ENCODE assay signal across 9 cellular contexts in the genomic region with DNA sequence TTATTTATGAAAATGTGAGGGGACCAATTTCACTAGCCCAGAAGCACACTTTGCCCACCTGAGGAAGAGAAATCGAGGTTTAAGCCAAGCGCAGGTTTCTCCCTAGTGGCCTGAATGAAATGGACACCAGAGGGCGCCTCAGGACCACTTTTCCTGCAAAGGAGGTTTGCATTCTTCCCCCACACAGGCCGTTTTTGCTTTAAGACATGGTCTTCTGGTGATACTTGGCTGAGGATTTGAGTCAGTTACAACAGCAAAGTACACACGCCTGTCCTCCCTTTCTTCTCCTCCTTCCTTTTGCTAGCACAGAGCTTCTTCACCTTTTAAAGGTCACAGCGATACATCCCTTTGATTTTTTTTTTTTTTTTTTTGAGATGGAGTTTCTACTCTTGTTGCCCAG. TPM values are rescaled to one million over a fixed set of nuclear protein-coding genes. Genes with fewer than 3 reads are reported as not detected.
DNase-seq lines count a peak whose midpoint lies in the region; ATAC-seq, FAIRE-seq and TF ChIP-seq lines count a peak whose summit lies in the region.
"Had no signal": no experiment of that assay in that cellular context is flagged by ENCODE, and none has a peak within 500 bp of the region (broad histone marks: within the 10 kb centered on the region; RNA-seq: fewer than 3 reads in every experiment).

No MANE protein-coding gene starts in this region.

- BruUV-seq in K562 (replicated peaks; lab: Mats Ljungman, UMichigan), result no TSS peak

- no peak overlapping the region for H3K9ac ChIP-seq in K562 (ENCODE audit: insufficient read depth in 1 of 2, low read depth in 2 of 2, low read length in 2 of 2)
- H3K9ac ChIP-seq: BLaER1 had no signal

- no peak for TF ChIP-seq EP300 in K562 (IDR thresholded peaks at IDR 0.05; ENCODE audit: low read length)

- no peaks in the 10 kb centered on the region for H4K20me1 ChIP-seq in K562 (replicated peaks; ENCODE audit: control insufficient read depth, insufficient read depth, low read length)

- 18% methylated on average over 6 of the region's 6 CpGs for WGBS in K562 (ENCODE audit: insufficient coverage, low coverage, missing lambda C conversion rate)
- no CpG with 5 or more reads among the region's 6 CpGs for WGBS in iPS DF 6.9 (ENCODE audit: insufficient coverage, insufficient read length)
- 16 to 20% (median 17%) methylated on average over 6 of the region's 6 CpGs for WGBS in spleen, 5 donors

- H3K4me2 ChIP-seq in K562 (ENCODE audit: insufficient read depth, low read length), result no peak overlapping the region
- H3K4me2 ChIP-seq: BLaER1 had no signal

- intact Hi-C loops in K562 (cut with micrococcal nuclease), result loop anchor here (1.0 to 5.0 kb wide), 3 partner anchors 234 to 574 kb away; no protein-coding TSS in a partner anchor
- intact Hi-C loops in spleen (cut with DNase I; ENCODE audit: low total_unique reads), result loop anchor here (2.0 to 10.0 kb wide), 2 partner anchors 277 to 577 kb away; no protein-coding TSS in a partner anchor

- POLR2A ChIA-PET in K562 (lab: Yijun Ruan, JAX), result no interaction called here

- H3K79me2 ChIP-seq in K562 (ENCODE audit: control insufficient read depth, insufficient read depth, low read length), result no peaks in the 10 kb centered on the region

- no peak overlapping the region for H2AFZ ChIP-seq in K562 (ENCODE audit: low read depth, low read length)

- peak; percentile 76 for FAIRE-seq in TTC549 (lab: Jason Lieb, UNC)
- FAIRE-seq in K562 (lab: Jason Lieb, UNC), result peak; percentile 94

- peaks cover 0 to 6% of the 10 kb centered on the region in 2 experiments; a peak in 2 of 5 replicates for H3K4me1 ChIP-seq in K562 (replicated peaks in 1 of 2; ENCODE audit: control insufficient read depth in 2 of 2, insufficient read depth in 2 of 2, low read length in 2 of 2)
- H3K4me1 ChIP-seq in iPS DF 6.9 (ENCODE audit: control insufficient read depth, insufficient read depth, low read length), result 0 out of 2 replicates have a peak, but pooled peaks cover under 1% of the 10 kb centered on the region
- peaks cover 0 to 20% (median 4%) of the 10 kb centered on the region in 6 donors for H3K4me1 ChIP-seq in spleen
- H3K4me1 ChIP-seq: BLaER1 had no signal

- in situ Hi-C loops in K562 (cut with MboI), result loop anchor here (25.0 kb wide), 1 partner anchor 1294 kb away; no protein-coding TSS in a partner anchor

- H3K27me3 ChIP-seq in K562 (ENCODE audit: control insufficient read depth in 2 of 2, insufficient read depth in 2 of 2, low read length in 2 of 2), result peaks cover 9 to 32% of the 10 kb centered on the region in 2 experiments; a peak in 4 of 5 replicates
- H3K27me3 ChIP-seq in iPS DF 6.9 (ENCODE audit: control insufficient read depth, insufficient read depth, low read length), result no peaks in the 10 kb centered on the region
- peaks cover 0 to 2% (median 0%) of the 10 kb centered on the region in 7 donors for H3K27me3 ChIP-seq in spleen (replicated peaks in 1 of 7)
- H3K27me3 ChIP-seq: BLaER1 had no signal

- peak; percentile 7 to 76 for DNase-seq in NCI-H524 (lab: John Stamatoyannopoulos, UW)
- no peak for DNase-seq in NCI-H524 treated with DMSO at 0.1 percent for 48 hours (lab: John Stamatoyannopoulos, UW)
- peak; percentile 33 to 66 for DNase-seq in NCI-H1930 (lab: John Stamatoyannopoulos, UW)
- DNase-seq in K562 (ENCODE audit: extremely low read depth in 1 of 4, low spot score in 3 of 4), result peak; percentile 85 to 90 (median 86)
- peak; percentile 50 for DNase-seq in iPS DF 6.9 (ENCODE audit: low read depth, low spot score)
- DNase-seq in spleen, result peak; percentile 89

- ATAC-seq in K562 (peak; percentile 89), GM18868 (IDR thresholded peaks at IDR 0.05; ENCODE audit: unreplicated experiment) (no peak)

- H3K9me1 ChIP-seq in K562 (ENCODE audit: control insufficient read depth, insufficient read depth, low read length), result no peaks in the 10 kb centered on the region

- H3K9me3 ChIP-seq in K562 (replicated peaks; ENCODE audit: control insufficient read depth, insufficient read depth, low read depth, low read length) (no peaks in the 10 kb centered on the region), iPS DF 6.9 (ENCODE audit: control insufficient read depth, insufficient read depth, low read length) (no peaks in the 10 kb centered on the region), spleen (no peaks in the 10 kb centered on the region)
- H3K9me3 ChIP-seq: BLaER1 had no signal

- CTCF ChIA-PET in K562 (lab: Yijun Ruan, JAX; ENCODE audit: low intra/inter-chr PET ratio), result interaction anchor here (0.7 to 2.2 kb wide), 7 partner anchors 180 to 1617 kb away, joined by 3 to 24 read pairs (median 4); no protein-coding TSS in a partner anchor

- H3K27ac ChIP-seq in K562 (ENCODE audit: extremely low read depth, low read depth, low read length), result no peak overlapping the region
- no peak overlapping the region for H3K27ac ChIP-seq in iPS DF 6.9 (ENCODE audit: low read length)
- no peak overlapping the region for H3K27ac ChIP-seq in spleen
- H3K27ac ChIP-seq: BLaER1 had no signal

- peaks cover 15% of the 10 kb centered on the region; the same call in 1 of the 3 replicates for H3K36me3 ChIP-seq in K562 (ENCODE audit: control insufficient read depth, insufficient read depth, low read length)
- peaks cover 2% of the 10 kb centered on the region; the same call in 1 of the 2 replicates for H3K36me3 ChIP-seq in iPS DF 6.9 (ENCODE audit: control insufficient read depth, insufficient read depth, low read length)
- peaks cover 0 to 25% (median 11%) of the 10 kb centered on the region in 6 donors for H3K36me3 ChIP-seq in spleen

- TF ChIP-seq CTCF in K562 (IDR thresholded peaks at IDR 0.05 in 2 of 3, conservative IDR thresholded peaks at IDR 0.05 in 1 of 3; ENCODE audit: insufficient read depth in 2 of 3, low read depth in 1 of 3, low read length in 3 of 3), result peak; percentile 94 to 97 (median 95)
- peak; percentile 75 to 93 (median 90) for TF ChIP-seq CTCF in spleen (IDR thresholded peaks at IDR 0.05 in 8 of 11, conservative IDR thresholded peaks at IDR 0.05 in 3 of 11)

- TF ChIP-seq POLR2A in K562 (conservative IDR thresholded peaks at IDR 0.05) (no peak), spleen (IDR thresholded peaks at IDR 0.05) (no peak)

- H3K4me3 ChIP-seq in K562, result no peak overlapping the region
- H3K4me3 ChIP-seq in iPS DF 6.9 (ENCODE audit: low read length), result no peak overlapping the region
- H3K4me3 ChIP-seq in spleen, result no peak overlapping the region
- H3K4me3 ChIP-seq: BLaER1 had no signal

- peak; percentile 94 to 98 for TF ChIP-seq RAD21 in K562 (CRISPR knock-in tag; conservative IDR thresholded peaks at IDR 0.05 in 1 of 2, IDR thresholded peaks at IDR 0.05 in 1 of 2)

TF ChIP-seq in K562, 482 proteins besides CTCF, POLR2A, EP300 and RAD21 (continues in another document):
- TF ChIP-seq, protein P1, sequence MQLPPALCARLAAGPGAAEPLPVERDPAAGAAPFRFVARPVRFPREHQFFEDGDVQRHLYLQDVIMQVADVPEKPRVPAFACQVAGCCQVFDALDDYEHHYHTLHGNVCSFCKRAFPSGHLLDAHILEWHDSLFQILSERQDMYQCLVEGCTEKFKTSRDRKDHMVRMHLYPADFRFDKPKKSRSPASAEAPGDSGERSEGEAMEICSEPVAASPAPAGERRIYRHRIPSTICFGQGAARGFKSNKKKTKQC (CRISPR knock-in tag; IDR thresholded peaks at IDR 0.05), result no peak
- TF ChIP-seq JUND (IDR thresholded peaks at IDR 0.05; ENCODE audit: borderline replicate concordance, low read depth, low read length) (0 out of 2 replicates have a peak, but pooled peaks have one; percentile 9), JUND (tag; IDR thresholded peaks at IDR 0.05; ENCODE audit: borderline replicate concordance, low read depth, low read length) (no peak)

RNA-seq across cellular contexts. Expression of gene PLA2G2E, which starts 5.4 kb away (rescaled TPM):
- total RNA-seq in K562 (2011; cell fraction: chromatin; rRNA removed; ENCODE audit: low replicate concordance), result not detected in 2 replicates
- total RNA-seq in K562 (2011; cell fraction: nucleolus; rRNA removed), result not detected in 2 replicates
- not detected in 2 replicates for total RNA-seq in K562 (2011; cell fraction: nucleoplasm; rRNA removed)
- total RNA-seq in K562 (2014; rRNA removed) (not detected in 2 replicates), K562 (2014; rRNA removed; fragmentation: Illumina TruSeq; extraction: Trizol) (not detected in 2 replicates), K562 (2015; rRNA removed; fragmentation: Illumina TruSeq; extraction: Trizol) (not detected in 2 replicates), K562 (2021) (not detected in 2 replicates), spleen (not detected)
- polyA plus RNA-seq in K562 (2011; rRNA removed) (not detected in 2 replicates), K562 (2014; fragmentation: Illumina TruSeq; extraction: Trizol) (not detected in 2 replicates), K562 (2014; fragmentation: Nextera tagmentation; extraction: Ambion mirVana) (not detected), K562 (2014; rRNA removed) (not detected in 2 replicates), spleen (not detected)
- polyA plus RNA-seq in K562 (2011; cell fraction: cytosol; rRNA removed), result not detected in 2 replicates
- not detected in 2 replicates for polyA plus RNA-seq in K562 (2011; cell fraction: nucleus; rRNA removed)
- not detected in 2 replicates for polyA plus RNA-seq in K562 (2012)
- polyA minus RNA-seq in K562 (2011; rRNA and poly(A)+ RNA removed), result not detected in 2 replicates
- not detected in 2 replicates for polyA minus RNA-seq in K562 (2011; cell fraction: cytosol; rRNA and poly(A)+ RNA removed)
- polyA minus RNA-seq in K562 (2011; cell fraction: nucleus; rRNA and poly(A)+ RNA removed), result not detected in 2 replicates

RNA-seq across cellular contexts. Expression of gene OTUD3, which starts 35.9 kb away (rescaled TPM):
- 45.0 and 82.9 TPM in 2 replicates for total RNA-seq in K562 (2011; cell fraction: chromatin; rRNA removed; ENCODE audit: low replicate concordance)
- 21.7 and 25.0 TPM in 2 replicates for total RNA-seq in K562 (2011; cell fraction: nucleolus; rRNA removed)
- 43.3 and 74.3 TPM in 2 replicates for total RNA-seq in K562 (2011; cell fraction: nucleoplasm; rRNA removed)
- total RNA-seq in K562 (2014; rRNA removed), result 5.6 and 5.9 TPM in 2 replicates
- total RNA-seq in K562 (2014; rRNA removed; fragmentation: Illumina TruSeq; extraction: Trizol), result 13.6 and 16.0 TPM in 2 replicates
- 13.7 and 15.6 TPM in 2 replicates for total RNA-seq in K562 (2015; rRNA removed; fragmentation: Illumina TruSeq; extraction: Trizol)
- total RNA-seq in K562 (2021), result 10.9 and 13.3 TPM in 2 replicates
- polyA plus RNA-seq in K562 (2011; rRNA removed), result 16.6 and 18.8 TPM in 2 replicates
- polyA plus RNA-seq in K562 (2011; cell fraction: cytosol; rRNA removed), result 2.9 and 13.2 TPM in 2 replicates
- 22.7 and 36.7 TPM in 2 replicates for polyA plus RNA-seq in K562 (2011; cell fraction: nucleus; rRNA removed)
- polyA plus RNA-seq in K562 (2012), result 6.3 TPM in 2 replicates
- 8.3 and 8.6 TPM in 2 replicates for polyA plus RNA-seq in K562 (2014; fragmentation: Illumina TruSeq; extraction: Trizol)
- polyA plus RNA-seq in K562 (2014; fragmentation: Nextera tagmentation; extraction: Ambion mirVana), result 1 to 10 TPM; 2.0 to 2.8 TPM
- 11.0 and 11.7 TPM in 2 replicates for polyA plus RNA-seq in K562 (2014; rRNA removed)
- 23.5 and 27.6 TPM in 2 replicates for polyA minus RNA-seq in K562 (2011; rRNA and poly(A)+ RNA removed)
- 3.9 and 5.8 TPM in 2 replicates for polyA minus RNA-seq in K562 (2011; cell fraction: cytosol; rRNA and poly(A)+ RNA removed)
- 19.0 and 27.2 TPM in 2 replicates for polyA minus RNA-seq in K562 (2011; cell fraction: nucleus; rRNA and poly(A)+ RNA removed)
- 10 to 100 TPM in 3 of 7 donors, 1 to 10 TPM in 4; 5.1 to 14.0 (median 8.4) TPM for total RNA-seq in spleen
- 1 to 10 TPM; 1.5 to 2.8 (median 2.8) TPM for polyA plus RNA-seq in spleen
